In genomic region chr6:165854061-165854862, GRCh38 we compare ENCODE assay signal across 2 cellular contexts.
TF ChIP-seq lines count a peak whose summit lies in the region.

No MANE protein-coding gene starts in this region.

TF ChIP-seq in IMR-90, 13 proteins besides CTCF, POLR2A, EP300 and RAD21:
- TF ChIP-seq MAFK (IDR thresholded peaks at IDR 0.05; ENCODE audit: low read depth, low read length) (no peak), SMC3 (IDR thresholded peaks at IDR 0.05; ENCODE audit: low read depth, low read length) (no peak), ELK1 (IDR thresholded peaks at IDR 0.05; ENCODE audit: borderline replicate concordance, low read depth, low read length) (no peak), USF2 (IDR thresholded peaks at IDR 0.05; ENCODE audit: low read depth, low read length) (no peak), NFE2L2 (IDR thresholded peaks at IDR 0.05; ENCODE audit: low read depth, low read length) (no peak), MAZ (IDR thresholded peaks at IDR 0.05; ENCODE audit: borderline replicate concordance, low read depth, low read length) (no peak), RCOR1 (IDR thresholded peaks at IDR 0.05; ENCODE audit: insufficient replicate concordance, low read length) (no peak), RFX5 (IDR thresholded peaks at IDR 0.05; ENCODE audit: low read depth, low read length) (no peak), CHD1 (IDR thresholded peaks at IDR 0.05; ENCODE audit: low read depth, low read length) (no peak)

TF ChIP-seq in HepG2, 621 proteins besides CTCF, POLR2A, EP300 and RAD21:
- no peak for TF ChIP-seq ATF4 (CRISPR knock-in tag; IDR thresholded peaks at IDR 0.05)
- TF ChIP-seq NCOA1 (CRISPR knock-in tag; IDR thresholded peaks at IDR 0.05): no peak
- TF ChIP-seq KDM2A (CRISPR knock-in tag; IDR thresholded peaks at IDR 0.05; ENCODE audit: borderline replicate concordance, low read depth): no peak
- TF ChIP-seq ZNF782 (CRISPR knock-in tag; IDR thresholded peaks at IDR 0.05; ENCODE audit: borderline replicate concordance): no peak
- TF ChIP-seq MZF1 (CRISPR knock-in tag; IDR thresholded peaks at IDR 0.05; ENCODE audit: borderline replicate concordance): no peak
- no peak for TF ChIP-seq CERS6 (CRISPR knock-in tag; IDR thresholded peaks at IDR 0.05)
- TF ChIP-seq HBP1 (CRISPR knock-in tag; IDR thresholded peaks at IDR 0.05; ENCODE audit: low read depth): no peak
- TF ChIP-seq ATF6 (CRISPR knock-in tag; conservative IDR thresholded peaks at IDR 0.05): no peak
- TF ChIP-seq DMTF1 (CRISPR knock-in tag; IDR thresholded peaks at IDR 0.05): no peak
- TF ChIP-seq ZMYM2 (CRISPR knock-in tag; IDR thresholded peaks at IDR 0.05): no peak
